Comparison of ENCODE assay signal across 8 cellular contexts in the genomic region with DNA sequence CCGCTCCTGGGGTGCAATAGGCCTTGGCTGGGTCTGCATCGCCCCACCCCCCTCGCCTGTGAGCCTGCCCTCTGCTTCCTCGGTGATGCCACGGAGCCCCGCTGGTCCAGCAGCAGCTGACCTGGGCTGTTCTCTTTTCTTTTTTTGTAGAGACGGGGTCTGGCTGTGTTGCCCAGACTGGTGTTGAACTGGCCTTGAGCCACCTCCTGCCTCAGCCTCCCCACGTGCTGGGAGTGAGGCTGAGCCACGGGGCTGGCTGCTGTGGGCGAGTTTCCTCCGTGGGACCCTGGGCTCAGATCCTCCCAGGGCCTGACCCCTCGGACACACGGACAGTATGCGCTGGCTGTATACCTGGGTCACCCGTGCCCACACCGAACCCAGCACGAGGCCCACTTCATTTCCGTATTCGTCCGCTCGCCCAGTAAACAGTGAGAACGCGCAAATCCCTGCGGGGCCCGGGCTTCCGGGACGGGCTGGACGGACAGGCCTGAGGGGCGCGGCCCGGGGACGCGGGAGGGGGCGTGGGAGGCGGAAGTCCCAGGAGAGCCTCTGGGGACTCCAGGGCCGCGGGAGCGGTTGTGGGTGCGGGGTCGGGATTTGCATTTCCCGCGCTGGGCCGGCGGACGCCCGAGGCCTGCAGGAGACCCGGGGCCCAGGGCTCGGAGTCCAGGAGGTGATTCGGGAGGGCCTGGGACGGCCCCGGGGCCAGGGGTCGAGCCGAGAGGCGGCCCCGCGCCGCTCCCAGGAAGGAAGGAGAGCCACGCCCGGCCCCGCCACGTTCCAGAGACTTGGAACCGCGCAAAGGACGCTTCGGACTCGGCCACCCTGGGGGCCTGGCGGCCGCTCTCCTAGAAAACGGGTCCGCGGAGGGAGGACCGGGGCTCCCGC. TPM values are rescaled to one million over a fixed set of nuclear protein-coding genes. Genes with fewer than 3 reads are reported as not detected.
DNase-seq lines count a peak whose midpoint lies in the region; ATAC-seq and TF ChIP-seq lines count a peak whose summit lies in the region.

No MANE protein-coding gene starts in this region.

- POLR2A ChIA-PET in RWPE1 (lab: Yijun Ruan, JAX; ENCODE audit: low non-redundant PET), result no interaction called here

- H3K9ac ChIP-seq in stomach smooth muscle (ENCODE audit: low read length in 2 of 2), result peak overlapping the region in 1 of 2 donors; percentile 55

- TF ChIP-seq CTCF in RWPE1 (conservative IDR thresholded peaks at IDR 0.05; ENCODE audit: low read depth) (no peak), left ventricle myocardium inferior (IDR thresholded peaks at IDR 0.05; ENCODE audit: borderline replicate concordance) (no peak)

- peak overlapping the region; percentile 66 for H3K27ac ChIP-seq in RWPE1
- peak overlapping the region; percentile 53 for H3K27ac ChIP-seq in left ventricle myocardium inferior (replicated peaks)
- no peak overlapping the region for H3K27ac ChIP-seq in stomach smooth muscle (ENCODE audit: low read length)

- H3K27me3 ChIP-seq in left ventricle myocardium inferior (ENCODE audit: low read depth) (peaks cover 35% of the 10 kb centered on the region), stomach smooth muscle (ENCODE audit: control insufficient read depth in 1 of 2, insufficient read depth in 2 of 2, low read length in 2 of 2) (peaks cover 18 to 34% of the 10 kb centered on the region in 2 donors)

- CTCF ChIA-PET in RWPE1 (lab: Yijun Ruan, JAX), result interaction anchor here (0.7 kb wide), 1 partner anchor 48 kb away, joined by 3 read pairs; no protein-coding TSS in a partner anchor

- H3K9me3 ChIP-seq in left ventricle myocardium inferior (replicated peaks) (peaks cover 2% of the 10 kb centered on the region), stomach smooth muscle (ENCODE audit: control insufficient read depth in 2 of 2, low read length in 2 of 2) (no peaks in the 10 kb centered on the region)

- peaks cover 22% of the 10 kb centered on the region for H3K4me1 ChIP-seq in left ventricle myocardium inferior
- H3K4me1 ChIP-seq in stomach smooth muscle (ENCODE audit: control insufficient read depth, insufficient read depth, low read length), result peaks cover 12% of the 10 kb centered on the region

- no peak for DNase-seq in RWPE1 (ENCODE audit: low spot score)
- DNase-seq in left ventricle myocardium inferior, result peak; percentile 83
- DNase-seq in effector CD4-positive, alpha-beta T cell, result no peak

- ATAC-seq in GM19351 (IDR thresholded peaks at IDR 0.05; ENCODE audit: unreplicated experiment) (peak; percentile 40), HG03469 (IDR thresholded peaks at IDR 0.05; ENCODE audit: unreplicated experiment) (no peak), GM19452 (IDR thresholded peaks at IDR 0.05; ENCODE audit: unreplicated experiment) (no peak)
- no peak for ATAC-seq in activated CD4-positive, CD25-positive, alpha-beta regulatory T cell treated with anti-CD3 and anti-CD28 coated beads, Interleukin-2, amount 50 U/mL, for 24 hours

- H3K36me3 ChIP-seq in left ventricle myocardium inferior (no peaks in the 10 kb centered on the region), stomach smooth muscle (ENCODE audit: control insufficient read depth in 2 of 2, insufficient read depth in 2 of 2, low read length in 2 of 2) (no peaks in the 10 kb centered on the region)

- H3K4me3 ChIP-seq in left ventricle myocardium inferior (peak overlapping the region; percentile 79), stomach smooth muscle (ENCODE audit: low read length in 2 of 2) (peak overlapping the region; percentile 11 to 67)

- intact Hi-C loops in left ventricle myocardium inferior (cut with micrococcal nuclease), result no loop called here

RNA-seq across cellular contexts. Expression of a gene that starts 57.8 kb away (rescaled TPM):
- 211 TPM for total RNA-seq in left ventricle myocardium inferior
